In the genomic region with DNA sequence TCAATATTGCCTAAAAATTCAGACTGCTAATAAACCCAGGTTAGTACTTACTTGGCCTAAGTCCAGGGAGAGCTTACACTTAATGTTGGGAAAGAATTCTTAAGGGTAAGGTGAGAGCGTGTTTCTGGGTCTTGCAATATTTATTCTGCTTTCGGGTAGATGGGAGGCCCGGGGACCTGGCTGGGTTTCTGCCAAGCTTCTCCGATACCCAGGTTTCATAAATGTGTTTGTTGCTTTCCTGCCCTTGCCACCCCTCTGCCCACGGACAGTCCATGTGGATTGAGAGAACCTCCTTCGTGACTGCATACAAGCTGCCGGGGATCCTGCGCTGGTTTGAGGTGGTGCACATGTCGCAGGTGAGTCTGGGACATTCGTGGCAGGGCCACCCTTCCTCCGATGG, we compare ENCODE assay signal across 25 cellular contexts. TPM values are rescaled to one million over a fixed set of nuclear protein-coding genes. Genes with fewer than 3 reads are reported as not detected.
"Had no signal": no experiment of that assay in that cellular context is flagged by ENCODE, and none has a peak within 500 bp of the region (broad histone marks: within the 10 kb centered on the region; RNA-seq: fewer than 3 reads in every experiment).

No MANE protein-coding gene starts in this region.

- H3K27me3 Mint-ChIP-seq: central memory CD8-positive, alpha-beta T cell; natural killer cell treated with Interleukin-12 subunit alpha and Interleukin-12 subunit beta and Interleukin-15 and Interleukin-18, amount 100 ng/mL, for 72 hours; stimulated activated memory B cell treated with anti-CD40 and anti-IgM and Interleukin-4, amounts not matched to agents 10 μg/mL and 1 μg/mL and 100 μg/mL, for 72 hours; stimulated activated naive CD8-positive, alpha-beta T cell treated with anti-CD3 and anti-CD28 coated beads, Interleukin-15, Interleukin-2, amounts not matched to agents 100 ng/mL and 50 ng/mL, for 24 hours had no signal

- H3K27ac Mint-ChIP-seq: natural killer cell treated with Interleukin-12 subunit alpha and Interleukin-12 subunit beta and Interleukin-15 and Interleukin-18, amount 100 ng/mL, for 72 hours; neural progenitor cell; stimulated activated memory B cell treated with anti-CD40 and anti-IgM and Interleukin-4, amounts not matched to agents 10 μg/mL and 1 μg/mL and 100 μg/mL, for 72 hours; stimulated activated naive CD8-positive, alpha-beta T cell treated with anti-CD3 and anti-CD28 coated beads, Interleukin-15, Interleukin-2, amounts not matched to agents 100 ng/mL and 50 ng/mL, for 24 hours had no signal

- H2AFZ ChIP-seq: neural progenitor cell had no signal

- H3K4me3 Mint-ChIP-seq: central memory CD8-positive, alpha-beta T cell; natural killer cell treated with Interleukin-12 subunit alpha and Interleukin-12 subunit beta and Interleukin-15 and Interleukin-18, amount 100 ng/mL, for 72 hours; neural progenitor cell; stimulated activated memory B cell treated with anti-CD40 and anti-IgM and Interleukin-4, amounts not matched to agents 10 μg/mL and 1 μg/mL and 100 μg/mL, for 72 hours; stimulated activated naive CD8-positive, alpha-beta T cell treated with anti-CD3 and anti-CD28 coated beads, Interleukin-15, Interleukin-2, amounts not matched to agents 100 ng/mL and 50 ng/mL, for 24 hours had no signal

- H3K27me3 ChIP-seq: esophagus squamous epithelium, neural progenitor cell, ovary, right lobe of liver, spleen, testis, transverse colon had no signal

- H3K9me3 Mint-ChIP-seq: central memory CD8-positive, alpha-beta T cell; natural killer cell treated with Interleukin-12 subunit alpha and Interleukin-12 subunit beta and Interleukin-15 and Interleukin-18, amount 100 ng/mL, for 72 hours; neural progenitor cell had no signal

- H3K4me2 ChIP-seq: neural progenitor cell had no signal

- H3K4me1 Mint-ChIP-seq: central memory CD8-positive, alpha-beta T cell; neural progenitor cell; stimulated activated memory B cell treated with anti-CD40 and anti-IgM and Interleukin-4, amounts not matched to agents 10 μg/mL and 1 μg/mL and 100 μg/mL, for 72 hours had no signal

- H3K36me3 ChIP-seq: esophagus squamous epithelium, neural progenitor cell, ovary, right lobe of liver, transverse colon had no signal

- H3K4me1 ChIP-seq: esophagus squamous epithelium, neural progenitor cell, right lobe of liver, spleen, testis, transverse colon had no signal

- H3K9ac ChIP-seq: neural progenitor cell had no signal

- H3K36me3 Mint-ChIP-seq: neural progenitor cell had no signal

- DNase-seq: effector memory CD4-positive, alpha-beta T cell; esophagus squamous epithelium; foreskin fibroblast; left colon; midbrain; nucleus accumbens; ovary; spleen; stimulated activated CD4-positive, alpha-beta T cell treated with anti-CD3 and anti-CD28 coated beads, Interleukin-15, amount 100 ng/mL, for 24 hours; stimulated activated CD4-positive, alpha-beta T cell treated with anti-CD3 and anti-CD28 coated beads, Interleukin-1b, Interleukin-23, amount 100 ng/mL, for 48 hours; stimulated activated CD4-positive, alpha-beta T cell treated with anti-CD3 and anti-CD28 coated beads, Interleukin-4, amount 100 ng/mL, for 24 hours; testis; transverse colon had no signal

- H3K4me3 ChIP-seq: esophagus squamous epithelium, neural progenitor cell, ovary, right lobe of liver, spleen, testis, transverse colon had no signal

- H3K9me3 ChIP-seq: esophagus squamous epithelium, ovary, right lobe of liver, testis, transverse colon had no signal

- ATAC-seq: left colon; natural killer cell treated with Interleukin-12 subunit alpha and Interleukin-12 subunit beta and Interleukin-15 and Interleukin-18, amount 100 ng/mL, for 72 hours; right lobe of liver; stimulated activated memory B cell treated with anti-CD40 and anti-IgM and Interleukin-4, amounts not matched to agents 10 μg/mL and 1 μg/mL and 100 μg/mL, for 72 hours had no signal

- H3K27ac ChIP-seq: esophagus squamous epithelium, neural progenitor cell, ovary, right lobe of liver, spleen, testis, transverse colon had no signal

RNA-seq across cellular contexts. Expression of a gene that starts 48.4 kb away (rescaled TPM):
- total RNA-seq: epithelial cell of proximal tubule, esophagus squamous epithelium, kidney epithelial cell, liver, ovary, posterior vena cava, right lobe of liver, skeletal muscle tissue, spleen, subcutaneous adipose tissue, transverse colon had no signal
- polyA plus RNA-seq: liver, ovary, spleen had no signal
